In the genomic region with DNA sequence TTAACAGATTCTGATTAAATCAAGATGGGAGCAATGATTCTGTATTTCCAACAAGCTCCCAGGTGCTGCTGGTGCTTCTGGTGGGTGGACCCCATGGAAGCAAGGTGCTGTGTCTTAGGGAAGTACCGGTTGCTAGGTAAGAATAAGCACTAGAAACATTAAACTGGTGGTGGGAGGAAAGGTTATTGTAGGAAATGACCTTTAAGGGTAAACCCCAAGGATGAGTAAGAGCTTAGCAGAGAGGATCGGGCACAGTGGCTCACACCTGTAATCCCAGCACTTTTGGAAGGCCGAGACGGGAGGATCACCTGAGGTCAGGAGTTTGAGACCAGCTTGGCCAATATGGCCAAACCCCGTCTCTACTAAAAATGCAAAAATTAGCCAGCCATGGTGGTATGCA, we compare ENCODE assay signal across 15 cellular contexts.
"Had no signal": no experiment of that assay in that cellular context is flagged by ENCODE, and none has a peak within 500 bp of the region (broad histone marks: within the 10 kb centered on the region; RNA-seq: fewer than 3 reads in every experiment).

No MANE protein-coding gene starts in this region.

- H3K27me3 ChIP-seq: adrenal gland, heart left ventricle, tibial artery, vagina had no signal

- ATAC-seq: heart left ventricle, left lobe of liver, mucosa of descending colon had no signal

- DNase-seq: activated CD4-positive, CD25-positive, alpha-beta regulatory T cell treated with anti-CD3 and anti-CD28 coated beads, Interleukin-2, amount 50 U/mL, for 72 hours; activated effector memory CD4-positive, alpha-beta T cell treated with anti-CD3 and anti-CD28 coated beads, Interleukin-2, amount 50 U/mL, for 16 hours; activated T-cell treated with anti-CD3 and anti-CD28 coated beads for 4 hours; central memory CD4-positive, alpha-beta T cell; cortex of kidney; effector CD8-positive, alpha-beta T cell; foreskin melanocyte; heart left ventricle; mammary epithelial cell; mucosa of descending colon; stimulated activated CD4-positive, alpha-beta T cell treated with anti-CD3 and anti-CD28 coated beads, Interleukin-4, amount 100 ng/mL, for 1 hour; tibial artery had no signal

- H3K36me3 ChIP-seq: vagina had no signal

- H3K4me3 ChIP-seq: adrenal gland, heart left ventricle, mucosa of descending colon, tibial artery, vagina had no signal

- H3K9me3 ChIP-seq: adrenal gland, heart left ventricle, mucosa of descending colon, tibial artery, vagina had no signal

- H3K27ac ChIP-seq: adrenal gland, heart left ventricle, tibial artery, vagina had no signal
